In the genomic region with DNA sequence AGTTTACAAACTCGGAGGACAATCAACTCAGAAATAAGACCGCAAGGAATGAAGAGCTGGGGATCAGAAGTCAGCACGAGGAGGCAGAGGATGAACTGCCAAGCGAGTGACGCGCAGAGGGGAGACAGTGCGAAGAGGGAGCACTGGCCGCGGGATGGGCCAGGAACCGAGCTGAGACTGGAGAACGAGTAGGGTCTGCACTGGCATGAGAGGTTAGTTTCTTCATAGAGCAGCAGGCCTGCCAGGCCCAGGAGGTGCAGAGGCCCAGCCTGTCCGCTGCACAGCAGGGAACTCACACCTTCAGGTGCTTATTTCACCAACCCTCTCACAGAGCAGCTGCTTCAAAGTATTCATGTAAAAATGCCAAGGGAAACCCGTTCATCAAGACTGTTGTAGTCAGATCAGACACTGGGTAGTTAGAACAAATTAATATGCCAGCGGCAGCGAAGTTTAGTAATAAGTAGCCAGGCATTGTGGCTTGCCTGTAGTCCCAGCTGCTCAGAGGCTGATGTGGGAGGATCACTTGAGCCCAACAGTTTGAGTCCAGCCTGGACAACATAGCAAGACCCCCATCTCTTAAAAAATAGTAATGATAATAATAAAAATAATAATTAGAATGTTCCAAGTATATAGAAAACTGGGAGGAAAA, we compare ENCODE assay signal across 10 cellular contexts.
A peak's percentile ranks its signal among the peaks of the same experiment; 100 is the strongest.
DNase-seq lines count a peak whose midpoint lies in the region; ATAC-seq and TF ChIP-seq lines count a peak whose summit lies in the region.
"Had no signal": no experiment of that assay in that cellular context is flagged by ENCODE, and none has a peak within 500 bp of the region (broad histone marks: within the 10 kb centered on the region; RNA-seq: fewer than 3 reads in every experiment).

No MANE protein-coding gene starts in this region.

- ATAC-seq in CD4-positive, alpha-beta T cell (ENCODE audit: poor library complexity): no peak
- ATAC-seq in GM19324 (IDR thresholded peaks at IDR 0.05; ENCODE audit: low FRiP score, unreplicated experiment): no peak

- CTCF ChIA-PET in CD4-positive, alpha-beta T cell (lab: Charles Lee): interaction anchor here (0.8 to 1.8 kb wide), 5 partner anchors 17 to 386 kb away, joined by 3 to 5 read pairs (median 4); no protein-coding TSS in a partner anchor
- CTCF ChIA-PET in OCI-LY7 (lab: Charles Lee; ENCODE audit: unreplicated experiment): no interaction called here

- H3K9me2 ChIP-seq in OCI-LY7 (ENCODE audit: insufficient read depth, low read length): no peaks in the 10 kb centered on the region

- no peak overlapping the region for H3K27ac ChIP-seq in CD4-positive, alpha-beta T cell (ENCODE audit: low read depth, low read length)
- H3K27ac ChIP-seq in OCI-LY7 (ENCODE audit: low read depth, low read length, poor library complexity, severe bottlenecking): peak overlapping the region; percentile 82
- H3K27ac ChIP-seq in left ventricle myocardium inferior (replicated peaks): peak overlapping the region; percentile 87

- H3K27ac Mint-ChIP-seq in CD4-positive, alpha-beta T cell: peak overlapping the region; percentile 82

- peaks cover 67% of the 10 kb centered on the region for H3K4me1 Mint-ChIP-seq in CD4-positive, alpha-beta T cell (ENCODE audit: low read depth)

- no peaks in the 10 kb centered on the region for H3K9me3 ChIP-seq in CD4-positive, alpha-beta T cell (ENCODE audit: control insufficient read depth, low read length)
- H3K9me3 ChIP-seq in OCI-LY7 (ENCODE audit: low read length) (no peaks in the 10 kb centered on the region), left ventricle myocardium inferior (replicated peaks) (no peaks in the 10 kb centered on the region)

- H3K4me2 ChIP-seq in OCI-LY7 (ENCODE audit: low read length): peak overlapping the region; percentile 65

- no peaks in the 10 kb centered on the region for H3K27me3 Mint-ChIP-seq in CD4-positive, alpha-beta T cell

- H4K20me1 ChIP-seq in OCI-LY7 (ENCODE audit: insufficient read depth, low read length): no peaks in the 10 kb centered on the region

- H3K4me3 Mint-ChIP-seq in CD4-positive, alpha-beta T cell: no peak overlapping the region

- H2AFZ ChIP-seq in OCI-LY7 (ENCODE audit: low read length): no peak overlapping the region

- no peak overlapping the region for H3K4me3 ChIP-seq in OCI-LY7 (ENCODE audit: low read depth, low read length, poor library complexity, severe bottlenecking)
- H3K4me3 ChIP-seq in left ventricle myocardium inferior: no peak overlapping the region

- intact Hi-C loops in CD4-positive, alpha-beta T cell (cut with DNase I, micrococcal nuclease): no loop called here
- intact Hi-C loops in OCI-LY7 (cut with micrococcal nuclease; ENCODE audit: unreplicated experiment) (no loop called here), left ventricle myocardium inferior (cut with micrococcal nuclease) (no loop called here)

- H3K79me2 ChIP-seq in OCI-LY7 (ENCODE audit: insufficient read depth, low read depth, low read length): peaks cover 51% of the 10 kb centered on the region

- H3K4me1 ChIP-seq in OCI-LY7 (ENCODE audit: insufficient read depth, low read length, poor library complexity, severe bottlenecking) (peaks cover 100% of the 10 kb centered on the region), left ventricle myocardium inferior (peaks cover 78% of the 10 kb centered on the region)

- TF ChIP-seq CTCF in CD4-positive, alpha-beta T cell (IDR thresholded peaks at IDR 0.05): no peak
- TF ChIP-seq CTCF in OCI-LY7 (conservative IDR thresholded peaks at IDR 0.05; ENCODE audit: low read length) (no peak), left ventricle myocardium inferior (IDR thresholded peaks at IDR 0.05; ENCODE audit: borderline replicate concordance) (no peak)

- BruUV-seq in OCI-LY7 (replicated peaks; lab: Mats Ljungman, UMichigan): no TSS peak

- peaks cover 30% of the 10 kb centered on the region; the same call in 1 of the 2 replicates for H3K36me3 ChIP-seq in OCI-LY7 (ENCODE audit: insufficient read depth, low read length)
- H3K36me3 ChIP-seq in left ventricle myocardium inferior: peaks cover 3% of the 10 kb centered on the region

- no peaks in the 10 kb centered on the region for H3K27me3 ChIP-seq in CD4-positive, alpha-beta T cell (ENCODE audit: control insufficient read depth, insufficient read depth, low read length)
- H3K27me3 ChIP-seq in left ventricle myocardium inferior (ENCODE audit: low read depth): no peaks in the 10 kb centered on the region

- H3K9me3 Mint-ChIP-seq in CD4-positive, alpha-beta T cell: no peaks in the 10 kb centered on the region

- H3K36me3 Mint-ChIP-seq in CD4-positive, alpha-beta T cell (ENCODE audit: low read depth): peaks cover 18% of the 10 kb centered on the region

- no peak for DNase-seq in CD4-positive, alpha-beta T cell
- DNase-seq in OCI-LY7 (ENCODE audit: low spot score): no peak
- no peak for DNase-seq in left ventricle myocardium inferior
- DNase-seq in renal cortical epithelial cell (ENCODE audit: low read depth): peak; percentile 66
- no peak for DNase-seq in GM19240 (ENCODE audit: insufficient read length, low spot score)
- no peak for DNase-seq in kidney glomerular epithelial cell (lab: John Stamatoyannopoulos, UW)
- DNase-seq in CD1c-positive myeloid dendritic cell (ENCODE audit: extremely low spot score): no peak
- DNase-seq: NCI-H187 treated with DMSO at 0.1 percent for 48 hours, SHP77 treated with DMSO at 0.1 percent for 48 hours had no signal

- POLR2A ChIA-PET in CD4-positive, alpha-beta T cell (lab: Charles Lee): interaction anchor here (0.8 to 2.2 kb wide), 9 partner anchors 9 to 416 kb away, joined by 3 to 6 read pairs (median 5); a partner anchor contains a TSS
- POLR2A ChIA-PET in OCI-LY7 (lab: Charles Lee): interaction anchor here (0.8 to 2.0 kb wide), 5 partner anchors 10 to 34 kb away, joined by 3 to 6 read pairs (median 3); no protein-coding TSS in a partner anchor
